Comparison of ENCODE assay signal across 18 cellular contexts in genomic region chr4:951186-951585, GRCh38. TPM values are rescaled to one million over a fixed set of nuclear protein-coding genes. Genes with fewer than 3 reads are reported as not detected.
A peak's percentile ranks its signal among the peaks of the same experiment; 100 is the strongest.
DNase-seq lines count a peak whose midpoint lies in the region; ATAC-seq, FAIRE-seq and TF ChIP-seq lines count a peak whose summit lies in the region.
"Had no signal": no experiment of that assay in that cellular context is flagged by ENCODE, and none has a peak within 500 bp of the region (broad histone marks: within the 10 kb centered on the region; RNA-seq: fewer than 3 reads in every experiment).

No MANE protein-coding gene starts in this region.

- no peak for TF ChIP-seq POLR2A in H1 (IDR thresholded peaks at IDR 0.05; ENCODE audit: control extremely low read depth in 1 of 2, low read depth in 2 of 2, low read length in 2 of 2)

- H3K14ac ChIP-seq in H1 (ENCODE audit: insufficient read length) = no peak overlapping the region

- DNase-seq in activated T-cell treated with anti-CD3 and anti-CD28 coated beads, Interleukin-2, amount 50 U/mL, for 24 hours = peak; percentile 9
- no peak for DNase-seq in activated T-cell treated with anti-CD3 and anti-CD28 coated beads, Interleukin-2, amount 50 U/mL, for 1 hour
- no peak for DNase-seq in H1 (ENCODE audit: low read depth in 1 of 2, low spot score in 2 of 2)
- peak; percentile 48 for DNase-seq in neural progenitor cell (ENCODE audit: low spot score)
- DNase-seq in medulla oblongata (ENCODE audit: extremely low spot score) = no peak
- DNase-seq in superior temporal gyrus (ENCODE audit: extremely low spot score) = no peak
- no peak for DNase-seq in omental fat pad (ENCODE audit: low spot score)
- DNase-seq in anterior cingulate cortex (lab: John Stamatoyannopoulos, UW) = no peak
- DNase-seq: Calu3; CD4-positive, alpha-beta memory T cell; DMS53; MG63; NCI-H1092; NCI-H2081 treated with DMSO at 0.1 percent for 48 hours; NCI-H524 had no signal

- no peak overlapping the region for H3K4me2 ChIP-seq in H1 (ENCODE audit: insufficient read depth in 1 of 2, low read depth in 2 of 2, low read length in 2 of 2)
- no peak overlapping the region for H3K4me2 ChIP-seq in neural progenitor cell

- H4K91ac ChIP-seq in H1 (replicated peaks; ENCODE audit: insufficient read length, low read length) = no peak overlapping the region

- no peak overlapping the region for H2BK20ac ChIP-seq in H1 (ENCODE audit: low read length)

- H3K79me1 ChIP-seq in H1 (ENCODE audit: low read depth, low read length) = no peaks in the 10 kb centered on the region

- no peak for FAIRE-seq in H1 (lab: Jason Lieb, UNC)
- FAIRE-seq: HepG2 had no signal

- H2AK5ac ChIP-seq in H1 (ENCODE audit: low read depth, low read length) = no peak overlapping the region

- no peak overlapping the region for H3K4me3 Mint-ChIP-seq in activated T-cell treated with anti-CD3 and anti-CD28 coated beads, Interleukin-2, amount 50 U/mL, for 24 hours
- H3K4me3 Mint-ChIP-seq in neural progenitor cell = no peak overlapping the region
- H3K4me3 Mint-ChIP-seq: CD4-positive, alpha-beta memory T cell had no signal

- no peak overlapping the region for H4K5ac ChIP-seq in H1 (ENCODE audit: insufficient read length, low read depth, low read length)

- H2BK120ac ChIP-seq in H1 (replicated peaks; ENCODE audit: low read depth, low read length) = no peak overlapping the region

- H2BK5ac ChIP-seq in H1 (ENCODE audit: low read depth, low read length) = no peak overlapping the region

- no peak overlapping the region for H3K27ac Mint-ChIP-seq in activated T-cell treated with anti-CD3 and anti-CD28 coated beads, Interleukin-2, amount 50 U/mL, for 24 hours
- no peak overlapping the region for H3K27ac Mint-ChIP-seq in neural progenitor cell
- H3K27ac Mint-ChIP-seq: CD4-positive, alpha-beta memory T cell had no signal

- H3K23me2 ChIP-seq in H1 (ENCODE audit: low read depth, low read length) = no peaks in the 10 kb centered on the region; the same call in 1 of the 2 replicates

- TF ChIP-seq RAD21 in H1 (IDR thresholded peaks at IDR 0.05 in 1 of 2, conservative IDR thresholded peaks at IDR 0.05 in 1 of 2; ENCODE audit: low read depth in 2 of 2, low read length in 2 of 2) = no peak

- no peak overlapping the region for H3K4ac ChIP-seq in H1 (replicated peaks; ENCODE audit: insufficient read length, low read depth, low read length)

- H3K56ac ChIP-seq in H1 (replicated peaks; ENCODE audit: insufficient read length, low read depth, low read length) = no peak overlapping the region

- WGBS in H1 (ENCODE audit: extremely low coverage in 1 of 2, insufficient coverage in 1 of 2, insufficient read length in 1 of 2, insufficient replicate concordance in 2 of 2, low coverage in 1 of 2, low lambda C conversion rate in 2 of 2, missing lambda C conversion rate in 1 of 2), 2 experiments = 72% methylated on average over 7 of the region's 7 CpGs; no CpG with 5 or more reads in 1 of the 2 experiments

- H4K8ac ChIP-seq in H1 (ENCODE audit: extremely low read depth, insufficient read depth, low read length) = no peak overlapping the region; the same call in 1 of the 2 replicates

- no peaks in the 10 kb centered on the region for H3K36me3 ChIP-seq in H1 (ENCODE audit: control insufficient read depth in 2 of 4, insufficient read depth in 4 of 4, low read length in 3 of 4)
- no peaks in the 10 kb centered on the region for H3K36me3 ChIP-seq in neural progenitor cell
- H3K36me3 ChIP-seq: MG63 had no signal

- H3K4me3 ChIP-seq in H1 (ENCODE audit: extremely low read depth in 1 of 4, insufficient read depth in 2 of 4, low read depth in 3 of 4, low read length in 4 of 4) (no peak overlapping the region), neural progenitor cell (no peak overlapping the region)
- H3K4me3 ChIP-seq: MG63 had no signal

- no peak overlapping the region for H3K23ac ChIP-seq in H1 (ENCODE audit: insufficient read length)

- no peak overlapping the region for H3K18ac ChIP-seq in H1 (ENCODE audit: extremely low read depth, low read length)

- TF ChIP-seq EP300 in H1 (IDR thresholded peaks at IDR 0.05; ENCODE audit: borderline replicate concordance in 1 of 2, low read depth in 2 of 2, low read length in 2 of 2) = no peak

- POLR2A ChIA-PET in H1 (lab: Charles Lee; ENCODE audit: partially characterized antibody) = no interaction called here

- H4K20me1 ChIP-seq in H1 (replicated peaks in 1 of 2; ENCODE audit: control insufficient read depth in 1 of 2, insufficient read depth in 2 of 2, low read length in 2 of 2) = peaks cover 0 to 2% of the 10 kb centered on the region in 2 experiments
- no peaks in the 10 kb centered on the region for H4K20me1 ChIP-seq in neural progenitor cell (ENCODE audit: low read depth)

- no peak overlapping the region for H2BK12ac ChIP-seq in H1 (ENCODE audit: low read depth, low read length)

- no peak for ATAC-seq in omental fat pad (ENCODE audit: low FRiP score)
- ATAC-seq: HepG2, Panc1 had no signal

- H3K4me1 Mint-ChIP-seq in activated T-cell treated with anti-CD3 and anti-CD28 coated beads, Interleukin-2, amount 50 U/mL, for 24 hours (ENCODE audit: low read depth) = no peaks in the 10 kb centered on the region
- peaks cover 3% of the 10 kb centered on the region for H3K4me1 Mint-ChIP-seq in neural progenitor cell
- H3K4me1 Mint-ChIP-seq: CD4-positive, alpha-beta memory T cell had no signal

- no peak overlapping the region for H3K27ac ChIP-seq in H1 (ENCODE audit: low read depth, low read length)
- H3K27ac ChIP-seq in neural progenitor cell = no peak overlapping the region

- H3K9me3 ChIP-seq in H1 (ENCODE audit: insufficient read depth in 2 of 2, low read depth in 1 of 2, low read length in 1 of 2) = no peaks in the 10 kb centered on the region
- no peaks in the 10 kb centered on the region for H3K9me3 ChIP-seq in neural progenitor cell (ENCODE audit: low read depth)
- H3K9me3 ChIP-seq: MG63 had no signal

- H3K36me3 Mint-ChIP-seq in activated T-cell treated with anti-CD3 and anti-CD28 coated beads, Interleukin-2, amount 50 U/mL, for 24 hours (ENCODE audit: low read depth) = peaks cover 22% of the 10 kb centered on the region
- peaks cover 5% of the 10 kb centered on the region for H3K36me3 Mint-ChIP-seq in neural progenitor cell

- H2AFZ ChIP-seq in H1 (ENCODE audit: low read length) (no peak overlapping the region), neural progenitor cell (replicated peaks) (no peak overlapping the region)

- no peak overlapping the region for H2BK15ac ChIP-seq in H1 (ENCODE audit: low read length)

- H3K4me1 ChIP-seq in H1 (replicated peaks in 1 of 4; ENCODE audit: control insufficient read depth in 3 of 4, insufficient read depth in 4 of 4, low read length in 3 of 4) = peaks cover 0 to 2% (median 0%) of the 10 kb centered on the region in 4 experiments; a peak in 1 of 7 replicates
- peaks cover 4% of the 10 kb centered on the region for H3K4me1 ChIP-seq in neural progenitor cell

- H3K27me3 ChIP-seq in H1 (replicated peaks in 1 of 4; ENCODE audit: control insufficient read depth in 3 of 4, extremely low read depth in 1 of 4, insufficient read depth in 3 of 4, low read length in 3 of 4) (peaks cover 0 to 4% (median 0%) of the 10 kb centered on the region in 4 experiments; a peak in 3 of 7 replicates), neural progenitor cell (no peaks in the 10 kb centered on the region)
- H3K27me3 ChIP-seq: MG63 had no signal

- no peaks in the 10 kb centered on the region for H3K27me3 Mint-ChIP-seq in activated T-cell treated with anti-CD3 and anti-CD28 coated beads, Interleukin-2, amount 50 U/mL, for 24 hours
- H3K27me3 Mint-ChIP-seq in neural progenitor cell (ENCODE audit: insufficient read depth, low read depth) = peaks cover 3% of the 10 kb centered on the region
- H3K27me3 Mint-ChIP-seq: CD4-positive, alpha-beta memory T cell had no signal

- CTCF ChIA-PET in H1 (lab: Charles Lee; ENCODE audit: partially characterized antibody) = no interaction called here

- H3K9ac ChIP-seq in H1 (replicated peaks in 1 of 4; ENCODE audit: extremely low read depth in 1 of 4, low read depth in 3 of 4, low read length in 3 of 4) (no peak overlapping the region), neural progenitor cell (no peak overlapping the region)

- no peaks in the 10 kb centered on the region for H3F3A ChIP-seq in neural progenitor cell (ENCODE audit: low read depth)

- no peaks in the 10 kb centered on the region for H3K9me3 Mint-ChIP-seq in activated T-cell treated with anti-CD3 and anti-CD28 coated beads, Interleukin-2, amount 50 U/mL, for 24 hours
- no peaks in the 10 kb centered on the region for H3K9me3 Mint-ChIP-seq in neural progenitor cell
- H3K9me3 Mint-ChIP-seq: CD4-positive, alpha-beta memory T cell had no signal

- no peak for TF ChIP-seq CTCF in H1 (IDR thresholded peaks at IDR 0.05; ENCODE audit: control extremely low read depth in 1 of 3, insufficient read depth in 1 of 3, low read depth in 1 of 3, low read length in 3 of 3)
- TF ChIP-seq CTCF in neural progenitor cell (IDR thresholded peaks at IDR 0.05) = no peak
- TF ChIP-seq CTCF in omental fat pad (IDR thresholded peaks at IDR 0.05) = no peak

- H3K79me2 ChIP-seq in H1 (ENCODE audit: control insufficient read depth in 1 of 2, insufficient read depth in 2 of 2, low read length in 2 of 2) = no peaks in the 10 kb centered on the region
- H3K79me2 ChIP-seq in neural progenitor cell (ENCODE audit: low read depth) = no peaks in the 10 kb centered on the region

RNA-seq across cellular contexts. Expression of gene TMEM175, which starts 18.9 kb away (rescaled TPM):
- total RNA-seq in H1 (2021; fragmentation: NEBNext Ultra II Directional; extraction: Animal tissue kit (Norgen Biotek cat#: 25700)) = 3.0 and 4.9 TPM in 2 replicates
- polyA plus RNA-seq in H1 (2011; rRNA removed) = 20.7 and 32.8 TPM in 2 replicates
- 11.2 TPM for polyA plus RNA-seq in H1 (2011; cell fraction: cytosol; rRNA removed)
- polyA plus RNA-seq in H1 (2011; cell fraction: nucleus; rRNA removed) = 61.6 TPM
- 8.2 to 12.3 TPM (median 8.4 TPM) in 4 replicates for polyA plus RNA-seq in H1 (2012, experiment 1 of 2)
- polyA plus RNA-seq in H1 (2012, experiment 2 of 2) = 7.1 TPM
- polyA plus RNA-seq in H1 (2013, experiment 1 of 2) = 9.2 TPM
- polyA plus RNA-seq in H1 (2013, experiment 2 of 2) = 5.8 TPM
- polyA minus RNA-seq in H1 (2011; rRNA and poly(A)+ RNA removed) = 6.3 and 7.5 TPM in 2 replicates
- 2.9 TPM for polyA minus RNA-seq in H1 (2011; cell fraction: cytosol; rRNA and poly(A)+ RNA removed)
- 7.2 TPM for polyA minus RNA-seq in H1 (2011; cell fraction: nucleus; rRNA and poly(A)+ RNA removed)
- total RNA-seq in neural progenitor cell (ENCODE audit: low replicate concordance) (4.4 and 10.1 TPM in 2 replicates), omental fat pad (10 to 100 TPM; 21.9 to 35.3 (median 23.1) TPM)

RNA-seq across cellular contexts. Expression of gene GAK, which starts 19.1 kb away (rescaled TPM):
- total RNA-seq in H1 (2021; fragmentation: NEBNext Ultra II Directional; extraction: Animal tissue kit (Norgen Biotek cat#: 25700)) = 70.8 and 76.9 TPM in 2 replicates
- 31.5 and 50.3 TPM in 2 replicates for polyA plus RNA-seq in H1 (2011; rRNA removed)
- 29.0 TPM for polyA plus RNA-seq in H1 (2011; cell fraction: cytosol; rRNA removed)
- polyA plus RNA-seq in H1 (2011; cell fraction: nucleus; rRNA removed) = 130 TPM
- polyA plus RNA-seq in H1 (2012, experiment 1 of 2) = 42.1 to 71.0 TPM (median 63.2 TPM) in 4 replicates
- polyA plus RNA-seq in H1 (2012, experiment 2 of 2) = 48.2 TPM
- polyA plus RNA-seq in H1 (2013, experiment 1 of 2) = 54.1 TPM
- 49.8 TPM for polyA plus RNA-seq in H1 (2013, experiment 2 of 2)
- 37.0 and 38.9 TPM in 2 replicates for polyA minus RNA-seq in H1 (2011; rRNA and poly(A)+ RNA removed)
- 24.0 TPM for polyA minus RNA-seq in H1 (2011; cell fraction: cytosol; rRNA and poly(A)+ RNA removed)
- 61.0 TPM for polyA minus RNA-seq in H1 (2011; cell fraction: nucleus; rRNA and poly(A)+ RNA removed)
- 27.6 and 75.9 TPM in 2 replicates for total RNA-seq in neural progenitor cell (ENCODE audit: low replicate concordance)
- total RNA-seq in omental fat pad = 100 to 1,000 TPM in 2 of 4 donors, 10 to 100 TPM in 2; 62.3 to 126 (median 85.4) TPM

RNA-seq across cellular contexts. Expression of gene DGKQ, which starts 22.2 kb away (rescaled TPM):
- 9.3 and 9.7 TPM in 2 replicates for total RNA-seq in H1 (2021; fragmentation: NEBNext Ultra II Directional; extraction: Animal tissue kit (Norgen Biotek cat#: 25700))
- 7.3 and 14.5 TPM in 2 replicates for polyA plus RNA-seq in H1 (2011; rRNA removed)
- polyA plus RNA-seq in H1 (2011; cell fraction: cytosol; rRNA removed) = 11.1 TPM
- polyA plus RNA-seq in H1 (2011; cell fraction: nucleus; rRNA removed) = 97.1 TPM
- 6.3 to 10.5 TPM (median 9.8 TPM) in 4 replicates for polyA plus RNA-seq in H1 (2012, experiment 1 of 2)
- polyA plus RNA-seq in H1 (2012, experiment 2 of 2) = 5.8 TPM
- 5.9 TPM for polyA plus RNA-seq in H1 (2013, experiment 1 of 2)
- polyA plus RNA-seq in H1 (2013, experiment 2 of 2) = 5.2 TPM
- 3.4 and 6.0 TPM in 2 replicates for polyA minus RNA-seq in H1 (2011; rRNA and poly(A)+ RNA removed)
- polyA minus RNA-seq in H1 (2011; cell fraction: cytosol; rRNA and poly(A)+ RNA removed) = 10.1 TPM
- polyA minus RNA-seq in H1 (2011; cell fraction: nucleus; rRNA and poly(A)+ RNA removed) = 13.6 TPM
- total RNA-seq in neural progenitor cell (ENCODE audit: low replicate concordance) = 5.1 and 16.0 TPM in 2 replicates
- 10 to 100 TPM in 1 of 4 donors, 1 to 10 TPM in 3; 4.8 to 10.2 (median 8.1) TPM for total RNA-seq in omental fat pad

RNA-seq across cellular contexts. Expression of gene IDUA, which starts 35.7 kb away (rescaled TPM):
- total RNA-seq in H1 (2021; fragmentation: NEBNext Ultra II Directional; extraction: Animal tissue kit (Norgen Biotek cat#: 25700)) = 4.8 and 6.5 TPM in 2 replicates
- 2.8 and 5.8 TPM in 2 replicates for polyA plus RNA-seq in H1 (2011; rRNA removed)
- polyA plus RNA-seq in H1 (2011; cell fraction: cytosol; rRNA removed) = 3.5 TPM
- 30.1 TPM for polyA plus RNA-seq in H1 (2011; cell fraction: nucleus; rRNA removed)
- polyA plus RNA-seq in H1 (2012, experiment 1 of 2) = 1.3 to 4.4 TPM (median 2.7 TPM) in 4 replicates
- polyA plus RNA-seq in H1 (2012, experiment 2 of 2) = 1.2 TPM
- polyA plus RNA-seq in H1 (2013, experiment 1 of 2) = 2.0 TPM
- polyA plus RNA-seq in H1 (2013, experiment 2 of 2) = 2.1 TPM
- 0.93 and 1.1 TPM in 2 replicates for polyA minus RNA-seq in H1 (2011; rRNA and poly(A)+ RNA removed)
- 2.7 TPM for polyA minus RNA-seq in H1 (2011; cell fraction: cytosol; rRNA and poly(A)+ RNA removed)
- 8.1 TPM for polyA minus RNA-seq in H1 (2011; cell fraction: nucleus; rRNA and poly(A)+ RNA removed)
- 0.47 and 10.7 TPM in 2 replicates for total RNA-seq in neural progenitor cell (ENCODE audit: low replicate concordance)
- total RNA-seq in omental fat pad = 10 to 100 TPM; 15.5 to 32.2 (median 16.9) TPM

RNA-seq across cellular contexts. Expression of gene SLC26A1, which starts 42.0 kb away (rescaled TPM):
- total RNA-seq in H1 (2021; fragmentation: NEBNext Ultra II Directional; extraction: Animal tissue kit (Norgen Biotek cat#: 25700)) = not detected in 2 replicates
- polyA plus RNA-seq in H1 (2011; rRNA removed) = 0.11 and 0.14 TPM in 2 replicates
- polyA plus RNA-seq in H1 (2011; cell fraction: cytosol; rRNA removed) = 0.10 TPM
- 0.57 TPM for polyA plus RNA-seq in H1 (2011; cell fraction: nucleus; rRNA removed)
- polyA plus RNA-seq in H1 (2012, experiment 1 of 2) = 0.20 to 0.67 TPM (median 0.33 TPM) in 4 replicates
- 0.08 TPM for polyA plus RNA-seq in H1 (2012, experiment 2 of 2)
- 0.14 TPM for polyA plus RNA-seq in H1 (2013, experiment 1 of 2)
- 0.06 TPM for polyA plus RNA-seq in H1 (2013, experiment 2 of 2)
- 0.07 and 0.09 TPM in 2 replicates for polyA minus RNA-seq in H1 (2011; rRNA and poly(A)+ RNA removed)
- polyA minus RNA-seq in H1 (2011; cell fraction: cytosol; rRNA and poly(A)+ RNA removed) = not detected
- 0.20 TPM for polyA minus RNA-seq in H1 (2011; cell fraction: nucleus; rRNA and poly(A)+ RNA removed)
- total RNA-seq in neural progenitor cell (ENCODE audit: low replicate concordance) (0.19 TPM in 1 of 2 replicates, not detected in the other), omental fat pad (under 1 TPM in 2 of 4 donors, not detected in 2; 0.09 to 0.12 TPM)
- polyA plus RNA-seq: BJ had no signal

Comparison
In these comparisons a context has a peak if more than half of its experiments do, and no peak if none do; other contexts are left out.
1. DNase-seq: peak in activated T-cell treated with anti-CD3 and anti-CD28 coated beads, Interleukin-2, amount 50 U/mL, for 24 hours (single experiment) and neural progenitor cell (single experiment); none in activated T-cell treated with anti-CD3 and anti-CD28 coated beads, Interleukin-2, amount 50 U/mL, for 1 hour (single experiment), H1 (0 of 2), medulla oblongata (single experiment), superior temporal gyrus (single experiment), omental fat pad (single experiment) and anterior cingulate cortex (0 of 58).